1 cellular context compared by ENCODE assay signal in the genomic region with DNA sequence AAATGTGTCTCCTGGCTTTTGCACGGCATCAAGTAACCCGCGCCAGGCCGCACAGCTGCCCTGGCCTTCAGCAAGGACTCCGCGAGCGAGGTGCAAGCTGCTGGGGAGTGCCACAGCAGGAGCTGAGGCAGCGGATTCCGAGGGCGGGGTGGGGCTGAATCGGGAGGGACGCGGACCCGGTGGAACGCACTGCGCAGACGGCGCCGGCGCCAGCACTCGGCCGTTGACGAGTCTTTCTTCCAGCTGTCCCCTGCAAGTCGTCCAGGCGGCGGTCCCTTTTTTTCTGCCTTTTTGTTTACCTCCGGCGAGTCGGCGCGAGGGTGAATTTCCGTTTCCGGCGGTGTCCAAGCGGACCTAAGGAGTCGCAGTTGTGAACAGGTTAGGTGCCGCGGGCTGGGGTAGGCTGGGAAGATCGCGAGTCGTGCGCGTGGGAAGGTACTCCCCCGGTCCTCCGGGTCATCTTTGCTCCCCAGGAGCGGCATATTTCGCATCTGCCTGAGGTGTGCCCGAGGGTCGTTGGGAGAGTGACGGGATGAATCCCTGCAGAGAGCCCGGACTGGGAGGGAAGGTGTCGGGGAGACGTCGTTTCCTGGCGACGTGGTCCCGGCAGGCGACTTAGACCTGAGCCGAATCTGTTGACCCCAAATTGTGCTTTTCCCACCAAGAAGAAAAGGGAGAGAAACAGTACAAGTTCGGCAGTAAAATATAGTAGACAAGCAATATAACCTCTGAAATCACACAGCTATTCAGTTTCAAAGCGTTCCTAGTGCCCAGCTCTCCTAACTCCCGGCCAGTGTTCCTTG.
A peak's percentile ranks its signal among the peaks of the same experiment; 100 is the strongest.
TF ChIP-seq lines count a peak whose summit lies in the region.
"Not testable (repeated sequence)": the region's sequence is repeated elsewhere in the genome, so short reads cannot be mapped to it uniquely, and the experiment has no call there.

No MANE protein-coding gene starts in this region.

TF ChIP-seq in K562, 482 proteins besides CTCF, POLR2A, EP300 and RAD21 (continued from another document and continues in another):
- TF ChIP-seq POU5F1 (IDR thresholded peaks at IDR 0.05; ENCODE audit: borderline replicate concordance, low read depth, low read length, partially characterized antibody) = peak; percentile 54
- TF ChIP-seq RBFOX2 (IDR thresholded peaks at IDR 0.05; ENCODE audit: low read depth, low read length) = peak; percentile 82
- TF ChIP-seq DIDO1 (tag; IDR thresholded peaks at IDR 0.05; ENCODE audit: low read depth) = peak; percentile 60; the same call in 1 of the 2 replicates
- peak; percentile 76 to 77; a peak in 3 of 4 replicates for TF ChIP-seq FOXK2 (conservative IDR thresholded peaks at IDR 0.05 in 1 of 2, IDR thresholded peaks at IDR 0.05 in 1 of 2; ENCODE audit: low read depth in 2 of 2)
- TF ChIP-seq TBP (optimal IDR thresholded peaks at IDR 0.05; ENCODE audit: low read depth, low read length) = peak; percentile 25
- peak; percentile 70 for TF ChIP-seq ZNF384 (IDR thresholded peaks at IDR 0.05; ENCODE audit: low read depth, low read length)
- peak; percentile 63 for TF ChIP-seq POLR2B (IDR thresholded peaks at IDR 0.05; ENCODE audit: low read depth, partially characterized antibody)
- TF ChIP-seq E2F8 (IDR thresholded peaks at IDR 0.05; ENCODE audit: low read depth, partially characterized antibody) = peak; percentile 45
- TF ChIP-seq, protein P1, sequence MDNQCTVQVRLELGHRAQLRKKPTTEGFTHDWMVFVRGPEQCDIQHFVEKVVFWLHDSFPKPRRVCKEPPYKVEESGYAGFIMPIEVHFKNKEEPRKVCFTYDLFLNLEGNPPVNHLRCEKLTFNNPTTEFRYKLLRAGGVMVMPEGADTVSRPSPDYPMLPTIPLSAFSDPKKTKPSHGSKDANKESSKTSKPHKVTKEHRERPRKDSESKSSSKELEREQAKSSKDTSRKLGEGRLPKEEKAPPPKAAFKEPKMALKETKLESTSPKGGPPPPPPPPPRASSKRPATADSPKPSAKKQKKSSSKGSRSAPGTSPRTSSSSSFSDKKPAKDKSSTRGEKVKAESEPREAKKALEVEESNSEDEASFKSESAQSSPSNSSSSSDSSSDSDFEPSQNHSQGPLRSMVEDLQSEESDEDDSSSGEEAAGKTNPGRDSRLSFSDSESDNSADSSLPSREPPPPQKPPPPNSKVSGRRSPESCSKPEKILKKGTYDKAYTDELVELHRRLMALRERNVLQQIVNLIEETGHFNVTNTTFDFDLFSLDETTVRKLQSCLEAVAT (IDR thresholded peaks at IDR 0.05) = peak in 1 of 2 experiments; percentile 65; a peak in 1 of 4 replicates
- peak; percentile 42; the same call in 1 of the 2 replicates for TF ChIP-seq POLR2AphosphoS5 (IDR thresholded peaks at IDR 0.05; ENCODE audit: control insufficient read depth, insufficient read depth, low read depth, low read length)
- TF ChIP-seq HNRNPLL (IDR thresholded peaks at IDR 0.05; ENCODE audit: low read depth, low read length, poor library complexity, severe bottlenecking) = peak; percentile 44
- 0 out of 2 replicates have a peak, but pooled peaks have one; percentile 11 for TF ChIP-seq ATF1 (CRISPR knock-in tag; IDR thresholded peaks at IDR 0.05)
- peak; percentile 81 for TF ChIP-seq ATF1 (tag; IDR thresholded peaks at IDR 0.05)
- TF ChIP-seq EHMT2 (IDR thresholded peaks at IDR 0.05) = 0 out of 2 replicates have a peak, but pooled peaks have one; percentile 17
- peak; percentile 80 for TF ChIP-seq TAF1 (IDR thresholded peaks at IDR 0.05; ENCODE audit: control insufficient read depth, extremely low read depth, insufficient read depth, low read length, severe bottlenecking)
- peak in 1 of 2 experiments; percentile 51; a peak in 1 of 4 replicates for TF ChIP-seq BCLAF1 (IDR thresholded peaks at IDR 0.05; ENCODE audit: borderline replicate concordance in 1 of 2, control insufficient read depth in 1 of 2, low read depth in 2 of 2, low read length in 1 of 2)
- 0 out of 2 replicates have a peak, but pooled peaks have one; percentile 44 for TF ChIP-seq MBD2 (IDR thresholded peaks at IDR 0.05; ENCODE audit: borderline replicate concordance, low read depth)
- peak; percentile 97 for TF ChIP-seq ZBTB40 (IDR thresholded peaks at IDR 0.05)
- not testable (repeated sequence) for TF ChIP-seq ZBTB40 (CRISPR knock-in tag; IDR thresholded peaks at IDR 0.05)
- TF ChIP-seq ZEB2 (IDR thresholded peaks at IDR 0.05) = peak; percentile 70; the same call in 1 of the 2 replicates
- TF ChIP-seq NR2C1 (IDR thresholded peaks at IDR 0.05) = peak; percentile 28; the same call in 1 of the 2 replicates
- peak; percentile 48; the same call in 1 of the 2 replicates for TF ChIP-seq NR2C1 (tag; IDR thresholded peaks at IDR 0.05)
- peak; percentile 68 for TF ChIP-seq TAF9B (IDR thresholded peaks at IDR 0.05; ENCODE audit: partially characterized antibody)
- peak; percentile 51; the same call in 1 of the 2 replicates for TF ChIP-seq L3MBTL2 (IDR thresholded peaks at IDR 0.05)
- TF ChIP-seq MTA3 (IDR thresholded peaks at IDR 0.05; ENCODE audit: borderline replicate concordance) = 0 out of 2 replicates have a peak, but pooled peaks have one; percentile 46
- TF ChIP-seq FOXA3 (CRISPR knock-in tag; conservative IDR thresholded peaks at IDR 0.05 in 1 of 2, IDR thresholded peaks at IDR 0.05 in 1 of 2) = peak in 1 of 2 experiments; percentile 37; a peak in 1 of 4 replicates
- peak; percentile 56 for TF ChIP-seq ETV1 (tag; conservative IDR thresholded peaks at IDR 0.05; ENCODE audit: low read depth)
- peak; percentile 56 to 77 for TF ChIP-seq MNT (conservative IDR thresholded peaks at IDR 0.05)
- TF ChIP-seq NCOR1 (IDR thresholded peaks at IDR 0.05) = peak; percentile 33; the same call in 1 of the 2 replicates
- TF ChIP-seq NFIC (IDR thresholded peaks at IDR 0.05) = peak; percentile 52; the same call in 1 of the 2 replicates
- TF ChIP-seq, protein P2, sequence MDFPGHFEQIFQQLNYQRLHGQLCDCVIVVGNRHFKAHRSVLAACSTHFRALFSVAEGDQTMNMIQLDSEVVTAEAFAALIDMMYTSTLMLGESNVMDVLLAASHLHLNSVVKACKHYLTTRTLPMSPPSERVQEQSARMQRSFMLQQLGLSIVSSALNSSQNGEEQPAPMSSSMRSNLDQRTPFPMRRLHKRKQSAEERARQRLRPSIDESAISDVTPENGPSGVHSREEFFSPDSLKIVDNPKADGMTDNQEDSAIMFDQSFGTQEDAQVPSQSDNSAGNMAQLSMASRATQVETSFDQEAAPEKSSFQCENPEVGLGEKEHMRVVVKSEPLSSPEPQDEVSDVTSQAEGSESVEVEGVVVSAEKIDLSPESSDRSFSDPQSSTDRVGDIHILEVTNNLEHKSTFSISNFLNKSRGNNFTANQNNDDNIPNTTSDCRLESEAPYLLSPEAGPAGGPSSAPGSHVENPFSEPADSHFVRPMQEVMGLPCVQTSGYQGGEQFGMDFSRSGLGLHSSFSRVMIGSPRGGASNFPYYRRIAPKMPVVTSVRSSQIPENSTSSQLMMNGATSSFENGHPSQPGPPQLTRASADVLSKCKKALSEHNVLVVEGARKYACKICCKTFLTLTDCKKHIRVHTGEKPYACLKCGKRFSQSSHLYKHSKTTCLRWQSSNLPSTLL (IDR thresholded peaks at IDR 0.05) = peak; percentile 98
- TF ChIP-seq GTF2F1 (IDR thresholded peaks at IDR 0.05; ENCODE audit: low read depth, low read length) = 0 out of 2 replicates have a peak, but pooled peaks have one; percentile 38
